16 cellular contexts compared by ENCODE assay signal in the genomic region with DNA sequence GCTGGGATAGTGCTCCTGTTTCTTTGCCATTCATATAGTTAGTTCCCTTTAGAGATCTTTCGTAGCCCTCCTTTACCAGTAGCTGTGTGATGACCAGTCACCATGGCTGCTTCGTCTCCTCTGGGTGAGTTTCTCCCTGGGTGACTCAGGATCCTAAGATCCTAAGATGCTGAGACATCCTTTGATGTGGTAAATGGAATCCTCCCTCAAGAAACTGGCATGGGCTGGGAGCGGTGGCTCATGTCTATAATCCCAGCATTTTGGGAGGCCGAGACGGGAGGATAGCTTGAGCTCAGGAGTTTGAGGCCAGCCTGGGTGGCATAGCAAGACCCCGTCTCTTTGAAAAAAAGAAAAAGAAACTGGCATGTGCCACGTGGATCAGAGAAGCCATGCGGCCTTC. TPM values are rescaled to one million over a fixed set of nuclear protein-coding genes. Genes with fewer than 3 reads are reported as not detected.
DNase-seq lines count a peak whose midpoint lies in the region; ATAC-seq, FAIRE-seq and TF ChIP-seq lines count a peak whose summit lies in the region.
"Had no signal": no experiment of that assay in that cellular context is flagged by ENCODE, and none has a peak within 500 bp of the region (broad histone marks: within the 10 kb centered on the region; RNA-seq: fewer than 3 reads in every experiment).

No MANE protein-coding gene starts in this region.

- no peak overlapping the region for H2AFZ ChIP-seq in keratinocyte (ENCODE audit: control insufficient read depth, low read length)

- CTCF ChIA-PET in AG04450 (lab: Charles Lee): interaction anchor here (0.5 to 2.5 kb wide), 5 partner anchors 11 to 285 kb away, joined by 3 to 10 read pairs (median 3); a partner anchor contains a TSS

- no peak overlapping the region for H3K9ac ChIP-seq in keratinocyte (ENCODE audit: control insufficient read depth, extremely low read depth, insufficient read depth, low read length)
- H3K9ac ChIP-seq: KMS-11 had no signal

- H3K9me1 ChIP-seq in keratinocyte (ENCODE audit: control insufficient read depth, extremely low read depth, insufficient read depth, low read length): peaks cover 5% of the 10 kb centered on the region

- FAIRE-seq in keratinocyte (lab: Jason Lieb, UNC): peak; percentile 9

- dilution Hi-C loops in keratinocyte (cut with MboI; ENCODE audit: extremely low pct_ligation_motif_present, low sequenced_read_pairs): no loop called here

- in situ Hi-C loops in astrocyte of the spinal cord (cut with HindIII; ENCODE audit: low sequenced_read_pairs): no loop called here

- peaks cover 69% of the 10 kb centered on the region for H3K79me2 ChIP-seq in keratinocyte (ENCODE audit: control insufficient read depth, insufficient read depth, low read length)

- no peaks in the 10 kb centered on the region for H4K20me1 ChIP-seq in keratinocyte (ENCODE audit: control insufficient read depth, extremely low read depth, insufficient read depth, low read length)

- H3K36me3 ChIP-seq in keratinocyte (ENCODE audit: control insufficient read depth in 2 of 2, extremely low read depth in 1 of 2, insufficient read depth in 2 of 2, low read length in 2 of 2): peaks cover 4 to 10% of the 10 kb centered on the region in 2 experiments

- H3K27me3 ChIP-seq in AG04450 (ENCODE audit: control insufficient read depth, insufficient read depth, low read length): no peaks in the 10 kb centered on the region
- H3K27me3 ChIP-seq in keratinocyte (ENCODE audit: control insufficient read depth, extremely low read depth, insufficient read depth, low read length): no peaks in the 10 kb centered on the region
- H3K27me3 ChIP-seq: esophagus squamous epithelium, upper lobe of right lung had no signal

- H3K4me1 ChIP-seq in keratinocyte (ENCODE audit: control insufficient read depth, extremely low read depth, insufficient read depth, low read length): peaks cover 21% of the 10 kb centered on the region

- TF ChIP-seq CTCF in AG04450 (IDR thresholded peaks at IDR 0.05; ENCODE audit: low read depth, low read length): no peak
- no peak for TF ChIP-seq CTCF in astrocyte of the spinal cord (IDR thresholded peaks at IDR 0.05; ENCODE audit: low read depth, low read length)
- no peak for TF ChIP-seq CTCF in keratinocyte (optimal IDR thresholded peaks at IDR 0.05 in 1 of 3, IDR thresholded peaks at IDR 0.05 in 1 of 3, conservative IDR thresholded peaks at IDR 0.05 in 1 of 3; ENCODE audit: extremely low read depth in 1 of 3, insufficient read depth in 2 of 3, low read length in 3 of 3)

- H3K4me2 ChIP-seq in keratinocyte (ENCODE audit: control insufficient read depth, extremely low read depth, insufficient read depth, low read depth, low read length): no peak overlapping the region
- H3K4me2 ChIP-seq: KMS-11 had no signal

- H3K9me3 ChIP-seq in AG04450 (ENCODE audit: control insufficient read depth, insufficient read depth, low read length) (no peaks in the 10 kb centered on the region; the same call in 1 of the 2 replicates), keratinocyte (ENCODE audit: control insufficient read depth, low read depth, low read length) (no peaks in the 10 kb centered on the region)
- H3K9me3 ChIP-seq: esophagus squamous epithelium, psoas muscle, upper lobe of right lung had no signal

- H3K27ac ChIP-seq in AG04450 (ENCODE audit: low read depth, low read length) (peak overlapping the region; percentile 68), keratinocyte (ENCODE audit: control insufficient read depth, insufficient read depth, low read length) (peak overlapping the region; percentile 40)
- H3K27ac ChIP-seq: KMS-11, upper lobe of right lung had no signal

- H3K4me3 ChIP-seq in AG04450 (ENCODE audit: low read depth, low read length) (no peak overlapping the region), astrocyte of the spinal cord (ENCODE audit: low read depth, low read length) (no peak overlapping the region), keratinocyte (ENCODE audit: control insufficient read depth in 2 of 3, extremely low read depth in 1 of 3, insufficient read depth in 2 of 3, low read depth in 1 of 3, low read length in 3 of 3) (no peak overlapping the region)
- H3K4me3 ChIP-seq: esophagus squamous epithelium, psoas muscle, upper lobe of right lung had no signal

- POLR2A ChIA-PET in AG04450 (lab: Yijun Ruan, JAX): no interaction called here

- no peak for ATAC-seq in stimulated activated naive CD8-positive, alpha-beta T cell treated with anti-CD3 and anti-CD28 coated beads, Interleukin-15, Interleukin-2, amounts not matched to agents 100 U/mL and 50 U/mL, for 24 hours
- ATAC-seq: activated CD8-positive, alpha-beta T cell treated with anti-CD3 and anti-CD28 coated beads for 36 hours; upper lobe of right lung had no signal

- peak; percentile 61 for DNase-seq in AG04450 (ENCODE audit: low read depth, low spot score)
- peak; percentile 76 for DNase-seq in HS-27A (ENCODE audit: low read depth)
- DNase-seq in astrocyte of the spinal cord (ENCODE audit: low read depth, low spot score): peak; percentile 84
- no peak for DNase-seq in keratinocyte (ENCODE audit: low read depth, low spot score)
- no peak for DNase-seq in NCI-H1436 treated with DMSO at 0.1 percent for 48 hours (lab: John Stamatoyannopoulos, UW)
- no peak for DNase-seq in NCI-H510A treated with DMSO at 0.1 percent for 48 hours (lab: John Stamatoyannopoulos, UW)
- DNase-seq in stimulated activated naive CD8-positive, alpha-beta T cell treated with anti-CD3 and anti-CD28 coated beads, Interleukin-15, Interleukin-2, amounts not matched to agents 100 U/mL and 50 U/mL, for 24 hours: no peak
- DNase-seq in NK-92 treated with Interleukin-12 subunit alpha and Interleukin-12 subunit beta, amount 100 ng/mL, for 24 hours (lab: John Stamatoyannopoulos, UW): no peak
- DNase-seq: activated CD8-positive, alpha-beta T cell treated with anti-CD3 and anti-CD28 coated beads for 36 hours; anterior cingulate cortex; esophagus squamous epithelium; mesendoderm; NCI-H446; psoas muscle; upper lobe of right lung had no signal

RNA-seq across cellular contexts. Expression of a gene that starts 5.9 kb away (rescaled TPM):
- polyA plus RNA-seq in AG04450 (2011; rRNA removed) (24.6 and 26.1 TPM in 2 replicates), keratinocyte (26.7 to 31.5 TPM (median 28.0 TPM) in 3 replicates)
- polyA minus RNA-seq in AG04450 (2011; rRNA and poly(A)+ RNA removed): 24.2 and 31.1 TPM in 2 replicates
- 7.7 TPM for polyA plus RNA-seq in keratinocyte (2011; ENCODE audit: low read depth)
- 17.4 and 30.0 TPM in 2 replicates for polyA plus RNA-seq in keratinocyte (2011; cell fraction: cytosol; rRNA removed)
- 39.5 and 42.7 TPM in 2 replicates for polyA plus RNA-seq in keratinocyte (2011; cell fraction: nucleus; rRNA removed)
- 14.3 and 16.7 TPM in 2 replicates for polyA plus RNA-seq in keratinocyte (2012; ENCODE audit: low replicate concordance)
- 17.8 to 36.4 TPM (median 30.4 TPM) in 3 replicates for polyA minus RNA-seq in keratinocyte
- polyA minus RNA-seq in keratinocyte (2011; cell fraction: cytosol; rRNA and poly(A)+ RNA removed): 20.1 TPM
- 23.0 and 32.5 TPM in 2 replicates for polyA minus RNA-seq in keratinocyte (2011; cell fraction: nucleus; rRNA and poly(A)+ RNA removed)

RNA-seq across cellular contexts. Expression of a gene that starts 35.1 kb away (rescaled TPM):
- polyA plus RNA-seq in AG04450 (2011; rRNA removed) (18.6 and 25.6 TPM in 2 replicates), keratinocyte (2.6 to 5.4 TPM (median 3.9 TPM) in 3 replicates)
- polyA minus RNA-seq in AG04450 (2011; rRNA and poly(A)+ RNA removed): 20.3 and 21.7 TPM in 2 replicates
- polyA plus RNA-seq in keratinocyte (2011; ENCODE audit: low read depth): 0.91 TPM
- 2.2 and 3.6 TPM in 2 replicates for polyA plus RNA-seq in keratinocyte (2011; cell fraction: cytosol; rRNA removed)
- polyA plus RNA-seq in keratinocyte (2011; cell fraction: nucleus; rRNA removed): 4.5 and 7.3 TPM in 2 replicates
- polyA plus RNA-seq in keratinocyte (2012; ENCODE audit: low replicate concordance): 3.0 and 4.1 TPM in 2 replicates
- 2.3 to 4.8 TPM (median 3.6 TPM) in 3 replicates for polyA minus RNA-seq in keratinocyte
- polyA minus RNA-seq in keratinocyte (2011; cell fraction: cytosol; rRNA and poly(A)+ RNA removed): 5.9 TPM
- polyA minus RNA-seq in keratinocyte (2011; cell fraction: nucleus; rRNA and poly(A)+ RNA removed): 3.9 and 6.3 TPM in 2 replicates

RNA-seq across cellular contexts. Expression of a gene that starts 44.1 kb away (rescaled TPM):
- polyA plus RNA-seq in AG04450 (2011; rRNA removed) (9.4 and 10.9 TPM in 2 replicates), keratinocyte (12.5 to 25.0 TPM (median 12.5 TPM) in 3 replicates)
- polyA minus RNA-seq in AG04450 (2011; rRNA and poly(A)+ RNA removed): 3.7 and 4.6 TPM in 2 replicates
- 6.9 TPM for polyA plus RNA-seq in keratinocyte (2011; ENCODE audit: low read depth)
- 7.4 and 16.8 TPM in 2 replicates for polyA plus RNA-seq in keratinocyte (2011; cell fraction: cytosol; rRNA removed)
- polyA plus RNA-seq in keratinocyte (2011; cell fraction: nucleus; rRNA removed): 21.3 and 27.2 TPM in 2 replicates
- polyA plus RNA-seq in keratinocyte (2012; ENCODE audit: low replicate concordance): 15.4 and 19.7 TPM in 2 replicates
- 3.5 to 8.6 TPM (median 7.0 TPM) in 3 replicates for polyA minus RNA-seq in keratinocyte
- polyA minus RNA-seq in keratinocyte (2011; cell fraction: cytosol; rRNA and poly(A)+ RNA removed): 20.7 TPM
- 10.0 and 11.5 TPM in 2 replicates for polyA minus RNA-seq in keratinocyte (2011; cell fraction: nucleus; rRNA and poly(A)+ RNA removed)

RNA-seq across cellular contexts. Expression of a gene that starts 44.1 kb away (rescaled TPM):
- polyA plus RNA-seq in AG04450 (2011; rRNA removed) (2.7 and 3.2 TPM in 2 replicates), keratinocyte (3.0 to 6.0 TPM (median 4.0 TPM) in 3 replicates)
- 2.1 TPM in 2 replicates for polyA minus RNA-seq in AG04450 (2011; rRNA and poly(A)+ RNA removed)
- polyA plus RNA-seq in keratinocyte (2011; ENCODE audit: low read depth): 1.4 TPM
- 1.1 and 3.0 TPM in 2 replicates for polyA plus RNA-seq in keratinocyte (2011; cell fraction: cytosol; rRNA removed)
- polyA plus RNA-seq in keratinocyte (2011; cell fraction: nucleus; rRNA removed): 25.3 and 44.1 TPM in 2 replicates
- polyA plus RNA-seq in keratinocyte (2012; ENCODE audit: low replicate concordance): 4.0 and 4.9 TPM in 2 replicates
- polyA minus RNA-seq in keratinocyte: 1.3 to 2.0 TPM (median 1.3 TPM) in 3 replicates
- 4.6 TPM for polyA minus RNA-seq in keratinocyte (2011; cell fraction: cytosol; rRNA and poly(A)+ RNA removed)
- polyA minus RNA-seq in keratinocyte (2011; cell fraction: nucleus; rRNA and poly(A)+ RNA removed): 8.6 and 11.6 TPM in 2 replicates

RNA-seq across cellular contexts. Expression of a gene that starts 48.9 kb away (rescaled TPM):
- polyA plus RNA-seq in AG04450 (2011; rRNA removed) (0.82 and 1.0 TPM in 2 replicates), keratinocyte (4.3 to 10.7 TPM (median 4.9 TPM) in 3 replicates)
- polyA minus RNA-seq in AG04450 (2011; rRNA and poly(A)+ RNA removed): 1.5 and 2.6 TPM in 2 replicates
- polyA plus RNA-seq in keratinocyte (2011; ENCODE audit: low read depth): 7.2 TPM
- polyA plus RNA-seq in keratinocyte (2011; cell fraction: cytosol; rRNA removed): 0.69 and 0.79 TPM in 2 replicates
- 63.1 and 85.5 TPM in 2 replicates for polyA plus RNA-seq in keratinocyte (2011; cell fraction: nucleus; rRNA removed)
- polyA plus RNA-seq in keratinocyte (2012; ENCODE audit: low replicate concordance): 5.2 and 10.5 TPM in 2 replicates
- polyA minus RNA-seq in keratinocyte: 3.3 to 6.5 TPM (median 3.7 TPM) in 3 replicates
- polyA minus RNA-seq in keratinocyte (2011; cell fraction: cytosol; rRNA and poly(A)+ RNA removed): 5.0 TPM
- polyA minus RNA-seq in keratinocyte (2011; cell fraction: nucleus; rRNA and poly(A)+ RNA removed): 5.1 and 7.1 TPM in 2 replicates

Comparison
In these comparisons a context has a peak if more than half of its experiments do, and no peak if none do; other contexts are left out.
1. DNase-seq: peak in AG04450 (single experiment), HS-27A (single experiment) and astrocyte of the spinal cord (single experiment); none in keratinocyte (single experiment), NCI-H1436 treated with DMSO at 0.1 percent for 48 hours (single experiment), NCI-H510A treated with DMSO at 0.1 percent for 48 hours (single experiment), stimulated activated naive CD8-positive, alpha-beta T cell treated with anti-CD3 and anti-CD28 coated beads, Interleukin-15, Interleukin-2, amounts not matched to agents 100 U/mL and 50 U/mL, for 24 hours (single experiment) and NK-92 treated with Interleukin-12 subunit alpha and Interleukin-12 subunit beta, amount 100 ng/mL, for 24 hours (single experiment).